Comparison of ENCODE assay signal across 13 cellular contexts in genomic region chr7:99975782-99976521, GRCh38. TPM values are rescaled to one million over a fixed set of nuclear protein-coding genes. Genes with fewer than 3 reads are reported as not detected.
DNase-seq lines count a peak whose midpoint lies in the region; ATAC-seq and TF ChIP-seq lines count a peak whose summit lies in the region.
"Had no signal": no experiment of that assay in that cellular context is flagged by ENCODE, and none has a peak within 500 bp of the region (broad histone marks: within the 10 kb centered on the region; RNA-seq: fewer than 3 reads in every experiment).

AZGP1 (minus strand) TSS chr7:99976031; CDS start chr7:99976020, 11 bp downstream.

- DNase-seq in HT-29 (ENCODE audit: low spot score) (peak; percentile 80), RWPE2 (ENCODE audit: low spot score) (no peak), Right ventricle myocardium superior (peak; percentile 69), NCI-H2171 treated with DMSO at 0.1 percent for 48 hours (lab: John Stamatoyannopoulos, UW) (no peak), inferior parietal cortex (ENCODE audit: extremely low spot score) (no peak), NCI-H2029 (lab: John Stamatoyannopoulos, UW) (no peak)
- DNase-seq in stimulated activated naive B cell treated with anti-CD40 and anti-IgM and Interleukin-4, amounts not matched to agents 10 μg/mL and 1 μg/mL and 100 μg/mL, for 72 hours = no peak
- DNase-seq: NCI-H1436 treated with DMSO at 0.1 percent for 48 hours; stimulated activated CD4-positive, alpha-beta T cell treated with anti-CD3 and anti-CD28 coated beads, Interleukin-4, amount 100 ng/mL, for 4 hours had no signal

- H3K4me3 Mint-ChIP-seq in stimulated activated naive B cell treated with anti-CD40 and anti-IgM and Interleukin-4, amounts not matched to agents 10 μg/mL and 1 μg/mL and 100 μg/mL, for 72 hours = no peak within 1 kb of the TSS
- H3K4me3 Mint-ChIP-seq: dendritic cell treated with granulocyte-macrophage colony-stimulating factor and Interleukin-4, amounts not matched to agents 40 ng/mL and 50 ng/mL, for 4 days; neural crest cell had no signal

- H3K36me3 Mint-ChIP-seq in stimulated activated naive B cell treated with anti-CD40 and anti-IgM and Interleukin-4, amounts not matched to agents 10 μg/mL and 1 μg/mL and 100 μg/mL, for 72 hours = no peaks in the 10 kb centered on the region

- TF ChIP-seq CTCF in RWPE2 (IDR thresholded peaks at IDR 0.05; ENCODE audit: poor library complexity, severe bottlenecking) = no peak

- H3K27me3 ChIP-seq in RWPE2 (ENCODE audit: insufficient read depth, poor library complexity, severe bottlenecking) = no peaks in the 10 kb centered on the region
- H3K27me3 ChIP-seq: vagina had no signal

- peaks cover 3 to 6% of the 10 kb centered on the region in 2 donors for H3K4me1 Mint-ChIP-seq in stimulated activated naive B cell treated with anti-CD40 and anti-IgM and Interleukin-4, amounts not matched to agents 10 μg/mL and 1 μg/mL and 100 μg/mL, for 72 hours

- H3K9me3 ChIP-seq in RWPE2 (ENCODE audit: severe bottlenecking) = no peaks in the 10 kb centered on the region
- H3K9me3 ChIP-seq: vagina had no signal

- ATAC-seq in RWPE2 (ENCODE audit: low read depth) (peak; percentile 18; the same call in 2 of the 3 replicates), Right ventricle myocardium superior (ENCODE audit: poor library complexity) (peak; percentile 92), GM21576 (IDR thresholded peaks at IDR 0.05; ENCODE audit: unreplicated experiment) (no peak)
- peak; percentile 23 to 54 for ATAC-seq in stimulated activated naive B cell treated with anti-CD40 and anti-IgM and Interleukin-4, amounts not matched to agents 10 μg/mL and 1 μg/mL and 100 μg/mL, for 72 hours (replicated peaks)

- H3K27ac Mint-ChIP-seq in stimulated activated naive B cell treated with anti-CD40 and anti-IgM and Interleukin-4, amounts not matched to agents 10 μg/mL and 1 μg/mL and 100 μg/mL, for 72 hours = no peak within 1 kb of the TSS
- H3K27ac Mint-ChIP-seq: dendritic cell treated with granulocyte-macrophage colony-stimulating factor and Interleukin-4, amounts not matched to agents 40 ng/mL and 50 ng/mL, for 4 days had no signal

- peaks cover 34 to 52% of the 10 kb centered on the region in 2 donors for H3K27me3 Mint-ChIP-seq in stimulated activated naive B cell treated with anti-CD40 and anti-IgM and Interleukin-4, amounts not matched to agents 10 μg/mL and 1 μg/mL and 100 μg/mL, for 72 hours

- H3K9me3 Mint-ChIP-seq in stimulated activated naive B cell treated with anti-CD40 and anti-IgM and Interleukin-4, amounts not matched to agents 10 μg/mL and 1 μg/mL and 100 μg/mL, for 72 hours = no peaks in the 10 kb centered on the region
- H3K9me3 Mint-ChIP-seq: dendritic cell treated with granulocyte-macrophage colony-stimulating factor and Interleukin-4, amounts not matched to agents 40 ng/mL and 50 ng/mL, for 4 days; neural crest cell had no signal

- no peak within 1 kb of the TSS for H3K27ac ChIP-seq in RWPE2 (ENCODE audit: poor library complexity, severe bottlenecking)
- H3K27ac ChIP-seq: vagina had no signal

- no peak within 1 kb of the TSS for H3K4me3 ChIP-seq in RWPE2 (ENCODE audit: severe bottlenecking)
- H3K4me3 ChIP-seq: vagina had no signal

- intact Hi-C loops in Right ventricle myocardium superior (cut with DNase I) = no loop called here

- H3K4me1 ChIP-seq in RWPE2 (ENCODE audit: insufficient read depth, poor library complexity, severe bottlenecking) = no peaks in the 10 kb centered on the region
- H3K4me1 ChIP-seq: vagina had no signal

- no peaks in the 10 kb centered on the region for H3K36me3 ChIP-seq in RWPE2 (ENCODE audit: low read depth)
- H3K36me3 ChIP-seq: vagina had no signal

RNA-seq across cellular contexts. Expression of gene AZGP1, which starts in this region (rescaled TPM):
- total RNA-seq in HT-29 (2014; rRNA removed; shearing (Covaris generic)) = 42.3 and 43.2 TPM in 2 replicates
- 113 TPM for total RNA-seq in Right ventricle myocardium superior
- total RNA-seq: neural crest cell had no signal

Comparison
In these comparisons a context has a peak if more than half of its experiments do, and no peak if none do; other contexts are left out.
1. DNase-seq: peak in HT-29 (single experiment) and Right ventricle myocardium superior (single experiment); none in RWPE2 (single experiment), stimulated activated naive B cell treated with anti-CD40 and anti-IgM and Interleukin-4, amounts not matched to agents 10 μg/mL and 1 μg/mL and 100 μg/mL, for 72 hours (single experiment), NCI-H2171 treated with DMSO at 0.1 percent for 48 hours (single experiment), inferior parietal cortex (single experiment) and NCI-H2029 (single experiment).